1 cellular context compared by ENCODE assay signal in genomic region chr2:178414266-178415247, GRCh38.
TF ChIP-seq lines count a peak whose summit lies in the region.

No MANE protein-coding gene starts in this region.

TF ChIP-seq in K562, 482 proteins besides CTCF, POLR2A, EP300 and RAD21 (continued from another document and continues in another):
- TF ChIP-seq PBX2 (CRISPR knock-in tag; IDR thresholded peaks at IDR 0.05; ENCODE audit: low read depth): no peak
- no peak for TF ChIP-seq PBX2 (tag; conservative IDR thresholded peaks at IDR 0.05; ENCODE audit: low read depth)
- TF ChIP-seq ZNF398 (CRISPR knock-in tag; IDR thresholded peaks at IDR 0.05): no peak
- TF ChIP-seq MAFF (IDR thresholded peaks at IDR 0.05; ENCODE audit: low read length): peak; percentile 24; the same call in 1 of the 2 replicates
- no peak for TF ChIP-seq RBM39 (optimal IDR thresholded peaks at IDR 0.05; ENCODE audit: low read depth, low read length)
- TF ChIP-seq NR4A1 (CRISPR knock-in tag; IDR thresholded peaks at IDR 0.05): no peak
- no peak for TF ChIP-seq NR4A1 (tag; IDR thresholded peaks at IDR 0.05)
- no peak for TF ChIP-seq ZNF695 (CRISPR knock-in tag; IDR thresholded peaks at IDR 0.05)
- peak; percentile 50; the same call in 1 of the 2 replicates for TF ChIP-seq ZBTB7A (IDR thresholded peaks at IDR 0.05; ENCODE audit: borderline replicate concordance, control insufficient read depth, low read depth, low read length)
- TF ChIP-seq CLOCK (CRISPR knock-in tag; IDR thresholded peaks at IDR 0.05; ENCODE audit: borderline replicate concordance): no peak
- no peak for TF ChIP-seq PTRF (tag; IDR thresholded peaks at IDR 0.05)
- TF ChIP-seq ZNF830 (CRISPR knock-in tag; IDR thresholded peaks at IDR 0.05): no peak
- TF ChIP-seq ZBTB26 (CRISPR knock-in tag; IDR thresholded peaks at IDR 0.05): no peak
- TF ChIP-seq GATA2 (CRISPR knock-in tag; IDR thresholded peaks at IDR 0.05): no peak
- peak; percentile 59; the same call in 1 of the 2 replicates for TF ChIP-seq JUNB (CRISPR knock-in tag; conservative IDR thresholded peaks at IDR 0.05)
- no peak for TF ChIP-seq ZFP1 (CRISPR knock-in tag; IDR thresholded peaks at IDR 0.05)
- TF ChIP-seq GABPB1 (CRISPR knock-in tag; IDR thresholded peaks at IDR 0.05): peak; percentile 74; the same call in 1 of the 2 replicates
- TF ChIP-seq MAFG (tag; conservative IDR thresholded peaks at IDR 0.05): no peak
- no peak for TF ChIP-seq NFXL1 (CRISPR knock-in tag; IDR thresholded peaks at IDR 0.05)
- no peak for TF ChIP-seq NONO (IDR thresholded peaks at IDR 0.05; ENCODE audit: low read depth in 2 of 2, low read length in 1 of 2)
- peak; percentile 43 for TF ChIP-seq TAF9B (IDR thresholded peaks at IDR 0.05; ENCODE audit: partially characterized antibody)
- no peak for TF ChIP-seq PHTF2 (CRISPR knock-in tag; IDR thresholded peaks at IDR 0.05)
- TF ChIP-seq TARDBP (IDR thresholded peaks at IDR 0.05): no peak
- TF ChIP-seq ARHGAP35 (IDR thresholded peaks at IDR 0.05; ENCODE audit: partially characterized antibody): no peak
- no peak for TF ChIP-seq PYGO2 (tag; IDR thresholded peaks at IDR 0.05)
- no peak for TF ChIP-seq MLX (CRISPR knock-in tag; conservative IDR thresholded peaks at IDR 0.05)
- no peak for TF ChIP-seq HOXB6 (CRISPR knock-in tag; IDR thresholded peaks at IDR 0.05; ENCODE audit: borderline replicate concordance)
- peak; percentile 62 for TF ChIP-seq SMAD1 (IDR thresholded peaks at IDR 0.05; ENCODE audit: low read depth, low read length, partially characterized antibody)
- peak; percentile 56; the same call in 1 of the 2 replicates for TF ChIP-seq ADNP (tag; IDR thresholded peaks at IDR 0.05)
- peak; percentile 95 for TF ChIP-seq CTBP1 (IDR thresholded peaks at IDR 0.05; ENCODE audit: borderline replicate concordance)
- TF ChIP-seq RB1 (IDR thresholded peaks at IDR 0.05; ENCODE audit: low read depth): peak; percentile 99
- 0 out of 2 replicates have a peak, but pooled peaks have one; percentile 61 for TF ChIP-seq CBX5 (IDR thresholded peaks at IDR 0.05; ENCODE audit: borderline replicate concordance, low read depth)
- no peak for TF ChIP-seq SRF (CRISPR knock-in tag; IDR thresholded peaks at IDR 0.05)
- TF ChIP-seq TEAD2 (tag; IDR thresholded peaks at IDR 0.05): no peak
- no peak for TF ChIP-seq ZFPM2 (CRISPR knock-in tag; IDR thresholded peaks at IDR 0.05)
- peak; percentile 39; the same call in 1 of the 2 replicates for TF ChIP-seq NFIC (IDR thresholded peaks at IDR 0.05)
- peak; percentile 95 for TF ChIP-seq MYC (IDR thresholded peaks at IDR 0.05; ENCODE audit: low read depth, low read length)
- TF ChIP-seq MYC (CRISPR knock-in tag; IDR thresholded peaks at IDR 0.05; ENCODE audit: borderline replicate concordance, low read depth): peak; percentile 71; the same call in 1 of the 2 replicates
- no peak; a peak in 2 of 4 replicates for TF ChIP-seq CSDE1 (IDR thresholded peaks at IDR 0.05)
- no peak for TF ChIP-seq YBX1 (IDR thresholded peaks at IDR 0.05)
- 0 out of 2 replicates have a peak, but pooled peaks have one; percentile 11 for TF ChIP-seq ILF3 (IDR thresholded peaks at IDR 0.05; ENCODE audit: borderline replicate concordance)
- TF ChIP-seq SMARCB1 (IDR thresholded peaks at IDR 0.05; ENCODE audit: insufficient read length, low read depth): no peak
- no peak for TF ChIP-seq EWSR1 (IDR thresholded peaks at IDR 0.05; ENCODE audit: borderline replicate concordance, low read depth, partially characterized antibody)
- peak; percentile 97 for TF ChIP-seq SMC3 (conservative IDR thresholded peaks at IDR 0.05; ENCODE audit: insufficient read depth, low read depth, low read length)
- TF ChIP-seq MAFK (IDR thresholded peaks at IDR 0.05; ENCODE audit: low read length): peak; percentile 59
- peak in 2 of 3 experiments; percentile 80 to 90 for TF ChIP-seq YY1 (IDR thresholded peaks at IDR 0.05; ENCODE audit: borderline replicate concordance in 1 of 3, control insufficient read depth in 1 of 3, extremely low read depth in 1 of 3, insufficient read depth in 3 of 3, insufficient read length in 1 of 3, insufficient replicate concordance in 2 of 3, low read depth in 1 of 3, low read length in 2 of 3)
- TF ChIP-seq MECOM (CRISPR knock-in tag; IDR thresholded peaks at IDR 0.05): peak; percentile 71
- TF ChIP-seq HMBOX1 (IDR thresholded peaks at IDR 0.05): peak; percentile 77; the same call in 1 of the 2 replicates
- no peak for TF ChIP-seq ZNF184 (CRISPR knock-in tag; IDR thresholded peaks at IDR 0.05)
- TF ChIP-seq GTF2F1 (IDR thresholded peaks at IDR 0.05; ENCODE audit: low read depth, low read length): peak; percentile 77; the same call in 1 of the 2 replicates
- TF ChIP-seq RREB1 (CRISPR knock-in tag; IDR thresholded peaks at IDR 0.05): peak; percentile 70; the same call in 1 of the 2 replicates
- no peak for TF ChIP-seq CBFA2T2 (conservative IDR thresholded peaks at IDR 0.05)
- peak; percentile 86 for TF ChIP-seq TBP (optimal IDR thresholded peaks at IDR 0.05; ENCODE audit: low read depth, low read length)
- no peak; the same call in 1 of the 2 replicates for TF ChIP-seq PREB (CRISPR knock-in tag; IDR thresholded peaks at IDR 0.05)
- TF ChIP-seq ZNF143 (CRISPR knock-in tag; IDR thresholded peaks at IDR 0.05): no peak
- no peak for TF ChIP-seq HDAC6 (IDR thresholded peaks at IDR 0.05; ENCODE audit: low read depth, low read length)
- no peak for TF ChIP-seq ZFP30 (CRISPR knock-in tag; IDR thresholded peaks at IDR 0.05; ENCODE audit: borderline replicate concordance)
